Comparison of ENCODE assay signal across 1 cellular context in genomic region chr11:325796-326591, GRCh38.
TF ChIP-seq lines count a peak whose summit lies in the region.

No MANE protein-coding gene starts in this region.

TF ChIP-seq in GM23338, 12 proteins besides CTCF, POLR2A, EP300 and RAD21:
- TF ChIP-seq ETS1 (IDR thresholded peaks at IDR 0.05) = no peak
- no peak for TF ChIP-seq CREB1 (CRISPR knock-in tag; IDR thresholded peaks at IDR 0.05; ENCODE audit: low read depth)
- TF ChIP-seq ZNF114 (CRISPR knock-in tag; IDR thresholded peaks at IDR 0.05) = no peak
- TF ChIP-seq EZH2phosphoT487 (IDR thresholded peaks at IDR 0.05; ENCODE audit: unreplicated experiment) = no peak
- no peak for TF ChIP-seq NANOG (IDR thresholded peaks at IDR 0.05; ENCODE audit: borderline replicate concordance)
- no peak for TF ChIP-seq POLR2AphosphoS5 (IDR thresholded peaks at IDR 0.05; ENCODE audit: low read depth)
- no peak for TF ChIP-seq EZH2 (IDR thresholded peaks at IDR 0.05; ENCODE audit: low read depth, unreplicated experiment)
- no peak for TF ChIP-seq JUNB (IDR thresholded peaks at IDR 0.05; ENCODE audit: unreplicated experiment)
- no peak for TF ChIP-seq ZNF331 (CRISPR knock-in tag; IDR thresholded peaks at IDR 0.05; ENCODE audit: low read depth)
- TF ChIP-seq REST (IDR thresholded peaks at IDR 0.05; ENCODE audit: unreplicated experiment) = no peak
- no peak for TF ChIP-seq ZNF462 (CRISPR knock-in tag; IDR thresholded peaks at IDR 0.05)
- TF ChIP-seq STAT1 (IDR thresholded peaks at IDR 0.05; ENCODE audit: unreplicated experiment) = no peak
